16 cellular contexts compared by ENCODE assay signal in the genomic region with DNA sequence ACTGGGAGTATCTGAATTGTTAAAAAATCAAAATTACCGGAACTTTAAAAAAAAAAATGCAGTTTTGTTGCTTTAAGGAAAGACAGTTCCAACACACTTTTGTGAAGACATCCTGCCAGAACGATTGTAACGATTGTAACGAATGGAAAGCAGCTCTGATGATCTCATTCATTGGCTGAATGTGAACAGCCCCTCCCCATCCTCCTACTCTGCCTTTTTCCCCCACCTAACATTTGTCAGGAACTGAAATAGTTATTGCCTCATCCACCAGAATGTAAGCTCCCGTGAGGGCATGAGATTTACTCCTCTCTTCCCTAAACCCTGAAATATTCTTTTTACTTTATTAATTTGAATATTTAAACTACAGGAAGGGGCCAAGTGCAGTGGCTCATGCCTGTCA. TPM values are rescaled to one million over a fixed set of nuclear protein-coding genes. Genes with fewer than 3 reads are reported as not detected.
DNase-seq lines count a peak whose midpoint lies in the region; ATAC-seq and TF ChIP-seq lines count a peak whose summit lies in the region.
"Had no signal": no experiment of that assay in that cellular context is flagged by ENCODE, and none has a peak within 500 bp of the region (broad histone marks: within the 10 kb centered on the region; RNA-seq: fewer than 3 reads in every experiment).

No MANE protein-coding gene starts in this region.

- H2BK15ac ChIP-seq in mesenchymal stem cell (ENCODE audit: low read depth, poor library complexity, severe bottlenecking) = no peak overlapping the region

- H3K4ac ChIP-seq in mesenchymal stem cell (ENCODE audit: low read depth in 1 of 2, low read length in 2 of 2) = no peak overlapping the region

- peaks cover 10% of the 10 kb centered on the region for H3K79me1 ChIP-seq in mesenchymal stem cell (replicated peaks; ENCODE audit: low read length, poor library complexity, severe bottlenecking)

- no peak overlapping the region for H2AK5ac ChIP-seq in mesenchymal stem cell (ENCODE audit: low read length, severe bottlenecking)

- peak overlapping the region; percentile 37 for H3K9ac ChIP-seq in mesenchymal stem cell (ENCODE audit: low read length)

- H3K9me2 ChIP-seq in OCI-LY7 (ENCODE audit: insufficient read depth, low read length) = no peaks in the 10 kb centered on the region

- no peak overlapping the region for H2AFZ ChIP-seq in mesenchymal stem cell (ENCODE audit: low read depth, low read length)
- H2AFZ ChIP-seq in OCI-LY7 (ENCODE audit: low read length) = no peak overlapping the region

- H3K27ac ChIP-seq in mesenchymal stem cell (ENCODE audit: low read length, poor library complexity, severe bottlenecking) (no peak overlapping the region), OCI-LY7 (ENCODE audit: low read depth, low read length, poor library complexity, severe bottlenecking) (no peak overlapping the region)
- H3K27ac ChIP-seq: skin epidermis, suprapubic skin had no signal

- H2BK12ac ChIP-seq in mesenchymal stem cell (ENCODE audit: low read length in 2 of 2) = no peak overlapping the region

- H4K8ac ChIP-seq in mesenchymal stem cell (ENCODE audit: low read length) = no peak overlapping the region

- 79% methylated on average over 4 of the region's 5 CpGs for WGBS in mesenchymal stem cell

- no peaks in the 10 kb centered on the region for H3K79me2 ChIP-seq in OCI-LY7 (ENCODE audit: insufficient read depth, low read depth, low read length)

- H3K9me3 ChIP-seq in mesenchymal stem cell (ENCODE audit: control insufficient read depth, low read length) = no peaks in the 10 kb centered on the region
- no peaks in the 10 kb centered on the region for H3K9me3 ChIP-seq in OCI-LY7 (ENCODE audit: low read length)
- H3K9me3 ChIP-seq: suprapubic skin had no signal

- peak; percentile 15 for DNase-seq in CD1c-positive myeloid dendritic cell (ENCODE audit: extremely low spot score)
- DNase-seq in NB4 (ENCODE audit: low read depth) = peak; percentile 62
- DNase-seq in effector memory CD8-positive, alpha-beta T cell = no peak
- DNase-seq in mesenchymal stem cell = no peak
- no peak for DNase-seq in OCI-LY7 (ENCODE audit: low spot score)
- no peak for DNase-seq in NCI-H1048 (lab: John Stamatoyannopoulos, UW)
- DNase-seq in NCI-H1694 treated with DMSO at 0.1 percent for 48 hours (lab: John Stamatoyannopoulos, UW) = no peak
- no peak for DNase-seq in KG1 (lab: John Stamatoyannopoulos, UW)
- DNase-seq: CD8-positive, alpha-beta memory T cell; GF-D8; left colon; NCI-H1417 treated with DMSO at 0.1 percent for 48 hours; NCI-H526 treated with DMSO at 0.1 percent for 48 hours; nephron progenitor cell had no signal

- no peak overlapping the region for H3K18ac ChIP-seq in mesenchymal stem cell (ENCODE audit: low read depth in 1 of 2, low read length in 2 of 2)

- TF ChIP-seq CTCF in NB4 (IDR thresholded peaks at IDR 0.05; ENCODE audit: low read depth, low read length) (no peak), OCI-LY7 (conservative IDR thresholded peaks at IDR 0.05; ENCODE audit: low read length) (no peak)

- H3K4me3 ChIP-seq in NB4 (ENCODE audit: low read depth, low read length) (no peak overlapping the region), mesenchymal stem cell (ENCODE audit: insufficient read depth in 1 of 2, low read depth in 1 of 2, low read length in 2 of 2) (no peak overlapping the region), OCI-LY7 (ENCODE audit: low read depth, low read length, poor library complexity, severe bottlenecking) (no peak overlapping the region)
- H3K4me3 ChIP-seq: skin epidermis, suprapubic skin had no signal

- no peak overlapping the region for H2BK120ac ChIP-seq in mesenchymal stem cell (ENCODE audit: low read depth, low read length)

- H2BK5ac ChIP-seq in mesenchymal stem cell (ENCODE audit: low read depth, low read length, poor library complexity, severe bottlenecking) = no peak overlapping the region

- peaks cover 100% of the 10 kb centered on the region for H3K36me3 Mint-ChIP-seq in effector memory CD8-positive, alpha-beta T cell (ENCODE audit: insufficient read depth)

- TF ChIP-seq POLR2A in NB4 (IDR thresholded peaks at IDR 0.05; ENCODE audit: extremely low read depth, insufficient read length) = no peak

- no peak overlapping the region for H3K14ac ChIP-seq in mesenchymal stem cell (ENCODE audit: low read length in 2 of 2)

- POLR2A ChIA-PET in OCI-LY7 (lab: Charles Lee) = interaction anchor here (1.7 kb wide), 1 partner anchor 16 kb away, joined by 6 read pairs; no protein-coding TSS in a partner anchor

- no peak for ATAC-seq in effector memory CD8-positive, alpha-beta T cell (replicated peaks)
- ATAC-seq: left colon had no signal

- H3K4me1 ChIP-seq in mesenchymal stem cell (ENCODE audit: control insufficient read depth, insufficient read depth, low read depth, low read length) (no peaks in the 10 kb centered on the region), OCI-LY7 (ENCODE audit: insufficient read depth, low read length, poor library complexity, severe bottlenecking) (no peaks in the 10 kb centered on the region)
- H3K4me1 ChIP-seq: suprapubic skin had no signal

- H3K23ac ChIP-seq in mesenchymal stem cell (ENCODE audit: low read length in 2 of 2) = no peak overlapping the region

- no peaks in the 10 kb centered on the region for H4K20me1 ChIP-seq in OCI-LY7 (ENCODE audit: insufficient read depth, low read length)

- H3K9me3 Mint-ChIP-seq in effector memory CD8-positive, alpha-beta T cell = no peaks in the 10 kb centered on the region
- H3K9me3 Mint-ChIP-seq: CD8-positive, alpha-beta memory T cell; nephron progenitor cell had no signal

- CTCF ChIA-PET in OCI-LY7 (lab: Charles Lee; ENCODE audit: unreplicated experiment) = no interaction called here

- H3K27me3 Mint-ChIP-seq in effector memory CD8-positive, alpha-beta T cell = no peaks in the 10 kb centered on the region

- no peak overlapping the region for H4K91ac ChIP-seq in mesenchymal stem cell (ENCODE audit: low read length)

- no peak overlapping the region for H3K4me3 Mint-ChIP-seq in effector memory CD8-positive, alpha-beta T cell
- H3K4me3 Mint-ChIP-seq: CD8-positive, alpha-beta memory T cell; nephron progenitor cell had no signal

- H3K36me3 ChIP-seq in mesenchymal stem cell (ENCODE audit: control insufficient read depth in 1 of 2, insufficient read depth in 2 of 2, low read depth in 1 of 2, low read length in 2 of 2) (peaks cover 19 to 73% of the 10 kb centered on the region in 2 experiments), OCI-LY7 (ENCODE audit: insufficient read depth, low read length) (peaks cover 93% of the 10 kb centered on the region)

- intact Hi-C loops in OCI-LY7 (cut with micrococcal nuclease; ENCODE audit: unreplicated experiment) = no loop called here

- peak overlapping the region; percentile 65 to 77 for H3K27ac Mint-ChIP-seq in effector memory CD8-positive, alpha-beta T cell
- H3K27ac Mint-ChIP-seq: nephron progenitor cell had no signal

- peaks cover 24 to 37% of the 10 kb centered on the region in 2 donors for H3K4me1 Mint-ChIP-seq in effector memory CD8-positive, alpha-beta T cell (ENCODE audit: low read depth in 2 of 2)

- BruUV-seq in OCI-LY7 (replicated peaks; lab: Mats Ljungman, UMichigan) = no TSS peak

- no peaks in the 10 kb centered on the region for H3K27me3 ChIP-seq in mesenchymal stem cell (ENCODE audit: control insufficient read depth in 1 of 2, insufficient read depth in 1 of 2, low read length in 2 of 2)
- H3K27me3 ChIP-seq: suprapubic skin had no signal

- no peak overlapping the region for H3K4me2 ChIP-seq in mesenchymal stem cell (ENCODE audit: low read length, poor library complexity, severe bottlenecking)
- H3K4me2 ChIP-seq in OCI-LY7 (ENCODE audit: low read length) = no peak overlapping the region

RNA-seq across cellular contexts. Expression of a gene that starts 23.1 kb away (rescaled TPM):
- 11.3 TPM for polyA plus RNA-seq in mesenchymal stem cell (2013, experiment 1 of 2)
- polyA plus RNA-seq in mesenchymal stem cell (2013, experiment 2 of 2) = 11.3 TPM
- not detected in 2 replicates for total RNA-seq in OCI-LY7 (2014; rRNA removed; shearing (Covaris generic))
- total RNA-seq in OCI-LY7 (2022) = not detected in 2 replicates

RNA-seq across cellular contexts. Expression of a gene that starts 50.6 kb away (rescaled TPM):
- 26.4 TPM for polyA plus RNA-seq in mesenchymal stem cell (2013, experiment 1 of 2)
- 25.0 TPM for polyA plus RNA-seq in mesenchymal stem cell (2013, experiment 2 of 2)
- 44.2 and 47.4 TPM in 2 replicates for total RNA-seq in OCI-LY7 (2014; rRNA removed; shearing (Covaris generic))
- 47.6 and 52.4 TPM in 2 replicates for total RNA-seq in OCI-LY7 (2022)

Comparison
In these comparisons a context has a peak if more than half of its experiments do, and no peak if none do; other contexts are left out.
1. DNase-seq: peak in CD1c-positive myeloid dendritic cell (single experiment) and NB4 (single experiment); none in effector memory CD8-positive, alpha-beta T cell (0 of 3), mesenchymal stem cell (single experiment), OCI-LY7 (single experiment), NCI-H1048 (single experiment), NCI-H1694 treated with DMSO at 0.1 percent for 48 hours (single experiment) and KG1 (single experiment).